In the genomic region with DNA sequence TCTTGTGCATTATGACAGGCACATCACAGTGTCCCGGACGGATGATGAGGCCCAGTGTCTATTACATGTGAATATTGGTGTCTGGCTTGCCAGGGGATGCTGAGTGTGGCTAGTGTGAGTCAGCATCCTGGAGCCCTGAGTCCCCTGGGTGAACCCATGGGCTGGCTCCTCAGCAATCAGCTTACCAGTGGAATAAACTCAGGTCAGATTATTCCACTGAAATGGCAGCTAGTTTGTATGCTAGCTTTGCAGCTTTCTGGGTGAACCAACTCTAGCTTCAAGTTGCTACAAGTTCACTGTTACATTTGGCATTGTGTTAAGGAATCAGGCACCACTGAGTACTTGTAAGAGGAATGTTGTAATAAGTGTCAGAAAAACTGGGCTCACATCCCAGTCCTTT, we compare ENCODE assay signal across 13 cellular contexts. TPM values are rescaled to one million over a fixed set of nuclear protein-coding genes. Genes with fewer than 3 reads are reported as not detected.
DNase-seq lines count a peak whose midpoint lies in the region; ATAC-seq and TF ChIP-seq lines count a peak whose summit lies in the region.
"Had no signal": no experiment of that assay in that cellular context is flagged by ENCODE, and none has a peak within 500 bp of the region (broad histone marks: within the 10 kb centered on the region; RNA-seq: fewer than 3 reads in every experiment).

No MANE protein-coding gene starts in this region.

- no peak for TF ChIP-seq CTCF in type B pancreatic cell (conservative IDR thresholded peaks at IDR 0.05)
- TF ChIP-seq CTCF in gastrocnemius medialis (IDR thresholded peaks at IDR 0.05 in 4 of 5, conservative IDR thresholded peaks at IDR 0.05 in 1 of 5) = no peak

- H3K4me3 ChIP-seq in aorta (ENCODE audit: low read length in 2 of 2) = no peak overlapping the region
- no peak overlapping the region for H3K4me3 ChIP-seq in gastrocnemius medialis
- H3K4me3 ChIP-seq: thyroid gland had no signal

- H3K27me3 ChIP-seq in aorta (ENCODE audit: control insufficient read depth in 1 of 2, insufficient read depth in 2 of 2, low read length in 1 of 2) = no peaks in the 10 kb centered on the region
- no peaks in the 10 kb centered on the region for H3K27me3 ChIP-seq in gastrocnemius medialis
- H3K27me3 ChIP-seq: thyroid gland had no signal

- no peak overlapping the region for H3K4me3 Mint-ChIP-seq in activated CD4-positive, alpha-beta memory T cell treated with anti-CD3 and anti-CD28 coated beads for 36 hours
- H3K4me3 Mint-ChIP-seq in type B pancreatic cell = no peak overlapping the region

- DNase-seq in stimulated activated CD4-positive, alpha-beta T cell treated with anti-CD3 and anti-CD28 coated beads, Interleukin-15, amount 100 ng/mL, for 24 hours = peak; percentile 28
- no peak for DNase-seq in stimulated activated CD4-positive, alpha-beta T cell treated with anti-CD3 and anti-CD28 coated beads, Interleukin-4, amount 100 ng/mL, for 1 hour
- peak; percentile 27 for DNase-seq in activated CD4-positive, alpha-beta memory T cell treated with anti-CD3 and anti-CD28 coated beads for 36 hours
- DNase-seq in glomerular visceral epithelial cell (ENCODE audit: extremely low spot score) (peak; percentile 80), aorta (peak in 1 of 2 donors; percentile 63), G401 (ENCODE audit: low spot score) (no peak), type B pancreatic cell (ENCODE audit: extremely low spot score, unreplicated experiment) (no peak), gastrocnemius medialis (no peak)
- DNase-seq: COR-L47 had no signal

- TF ChIP-seq POLR2A in gastrocnemius medialis (IDR thresholded peaks at IDR 0.05) = no peak

- H3K27ac ChIP-seq in aorta (ENCODE audit: low read depth in 1 of 2, low read length in 2 of 2) (no peak overlapping the region), gastrocnemius medialis (no peak overlapping the region)
- H3K27ac ChIP-seq: thyroid gland had no signal

- in situ Hi-C loops in G401 (cut with HindIII; ENCODE audit: low sequenced_read_pairs) = no loop called here
- in situ Hi-C loops in gastrocnemius medialis (cut with MboI; ENCODE audit: low sequenced_read_pairs in 4 of 4) = loop anchor here (5.0 to 25.0 kb wide), 5 partner anchors 126 to 279 kb away; no protein-coding TSS in a partner anchor

- peak; percentile 73 for ATAC-seq in aorta (ENCODE audit: low FRiP score)
- ATAC-seq in gastrocnemius medialis = no peak
- ATAC-seq: Panc1 had no signal

- H3K27me3 Mint-ChIP-seq in activated CD4-positive, alpha-beta memory T cell treated with anti-CD3 and anti-CD28 coated beads for 36 hours = peaks cover 2% of the 10 kb centered on the region
- H3K27me3 Mint-ChIP-seq in type B pancreatic cell = peaks cover 18% of the 10 kb centered on the region

- no peaks in the 10 kb centered on the region for H3K9me3 ChIP-seq in aorta (ENCODE audit: control insufficient read depth, low read length)
- no peaks in the 10 kb centered on the region for H3K9me3 ChIP-seq in gastrocnemius medialis
- H3K9me3 ChIP-seq: thyroid gland had no signal

- no peaks in the 10 kb centered on the region for H3K4me1 ChIP-seq in aorta (ENCODE audit: control insufficient read depth in 1 of 2, insufficient read depth in 2 of 2, low read length in 2 of 2)
- no peaks in the 10 kb centered on the region for H3K4me1 ChIP-seq in gastrocnemius medialis

- intact Hi-C loops in activated CD4-positive, alpha-beta memory T cell treated with anti-CD3 and anti-CD28 coated beads for 36 hours (cut with micrococcal nuclease) = loop anchor here (10.0 kb wide), 1 partner anchor 68 kb away; a partner anchor contains a TSS
- intact Hi-C loops in aorta (cut with DNase I) = loop anchor here in 1 of 2 donors (2.0 kb wide), 1 partner anchor 132 kb away; no protein-coding TSS in a partner anchor
- intact Hi-C loops in gastrocnemius medialis (cut with DNase I; ENCODE audit: low total_unique reads) = no loop called here

- H3K9me3 Mint-ChIP-seq in activated CD4-positive, alpha-beta memory T cell treated with anti-CD3 and anti-CD28 coated beads for 36 hours = no peaks in the 10 kb centered on the region
- H3K9me3 Mint-ChIP-seq in type B pancreatic cell = no peaks in the 10 kb centered on the region

- no peaks in the 10 kb centered on the region for H3K36me3 ChIP-seq in aorta (ENCODE audit: control insufficient read depth in 1 of 2, insufficient read depth in 2 of 2, low read length in 1 of 2)
- H3K36me3 ChIP-seq in gastrocnemius medialis = no peaks in the 10 kb centered on the region
- H3K36me3 ChIP-seq: thyroid gland had no signal

- 19 to 25% methylated on average over 2 of the region's 2 CpGs for WGBS in aorta, 2 donors

- POLR2A ChIA-PET in activated CD4-positive, alpha-beta memory T cell treated with anti-CD3 and anti-CD28 coated beads for 36 hours (lab: Charles Lee) = interaction anchor here (1.0 kb wide), 1 partner anchor 135 kb away, joined by 3 read pairs; no protein-coding TSS in a partner anchor

- CTCF ChIA-PET in activated CD4-positive, alpha-beta memory T cell treated with anti-CD3 and anti-CD28 coated beads for 36 hours (lab: Charles Lee) = interaction anchor here (1.0 to 12.7 kb wide), 11 partner anchors 34 to 276 kb away, joined by 3 to 442 read pairs (median 5); no protein-coding TSS in a partner anchor

- H3K36me3 Mint-ChIP-seq in activated CD4-positive, alpha-beta memory T cell treated with anti-CD3 and anti-CD28 coated beads for 36 hours = no peaks in the 10 kb centered on the region
- no peaks in the 10 kb centered on the region for H3K36me3 Mint-ChIP-seq in type B pancreatic cell

- H3K4me1 Mint-ChIP-seq in activated CD4-positive, alpha-beta memory T cell treated with anti-CD3 and anti-CD28 coated beads for 36 hours (ENCODE audit: low read depth) = peaks cover 3% of the 10 kb centered on the region
- no peaks in the 10 kb centered on the region for H3K4me1 Mint-ChIP-seq in type B pancreatic cell (ENCODE audit: unreplicated experiment)

- H3K27ac Mint-ChIP-seq in activated CD4-positive, alpha-beta memory T cell treated with anti-CD3 and anti-CD28 coated beads for 36 hours = no peak overlapping the region
- H3K27ac Mint-ChIP-seq in type B pancreatic cell = no peak overlapping the region

RNA-seq across cellular contexts. Expression of a gene that starts 23.9 kb away (rescaled TPM):
- not detected for total RNA-seq in activated CD4-positive, alpha-beta memory T cell treated with anti-CD3 and anti-CD28 coated beads for 36 hours
- total RNA-seq in aorta = not detected
- not detected for polyA plus RNA-seq in aorta
- total RNA-seq in G401 (2014; rRNA removed; shearing (Covaris generic)) = not detected in 2 replicates
- total RNA-seq in type B pancreatic cell (ENCODE audit: low replicate concordance) = 0.34 and 1.3 TPM in 2 replicates
- total RNA-seq in gastrocnemius medialis = not detected
- total RNA-seq: frontal cortex, thyroid gland had no signal
- polyA plus RNA-seq: adipose tissue had no signal

RNA-seq across cellular contexts. Expression of a gene that starts 41.1 kb away (rescaled TPM):
- not detected for total RNA-seq in activated CD4-positive, alpha-beta memory T cell treated with anti-CD3 and anti-CD28 coated beads for 36 hours
- total RNA-seq in aorta = not detected
- polyA plus RNA-seq in aorta = not detected
- not detected in 2 replicates for total RNA-seq in G401 (2014; rRNA removed; shearing (Covaris generic))
- not detected in 2 replicates for total RNA-seq in type B pancreatic cell (ENCODE audit: low replicate concordance)
- not detected for total RNA-seq in gastrocnemius medialis
- total RNA-seq: frontal cortex, thyroid gland had no signal

Comparison
In these comparisons a context has a peak if more than half of its experiments do, and no peak if none do; other contexts are left out.
1. DNase-seq: peak in stimulated activated CD4-positive, alpha-beta T cell treated with anti-CD3 and anti-CD28 coated beads, Interleukin-15, amount 100 ng/mL, for 24 hours (single experiment), activated CD4-positive, alpha-beta memory T cell treated with anti-CD3 and anti-CD28 coated beads for 36 hours (single experiment) and glomerular visceral epithelial cell (single experiment); none in stimulated activated CD4-positive, alpha-beta T cell treated with anti-CD3 and anti-CD28 coated beads, Interleukin-4, amount 100 ng/mL, for 1 hour (single experiment), G401 (single experiment), type B pancreatic cell (single experiment) and gastrocnemius medialis (0 of 2).